22 cellular contexts compared by ENCODE assay signal in genomic region chr1:64263856-64264255, GRCh38.
DNase-seq lines count a peak whose midpoint lies in the region; ATAC-seq, FAIRE-seq and TF ChIP-seq lines count a peak whose summit lies in the region.
"Had no signal": no experiment of that assay in that cellular context is flagged by ENCODE, and none has a peak within 500 bp of the region (broad histone marks: within the 10 kb centered on the region; RNA-seq: fewer than 3 reads in every experiment).

No MANE protein-coding gene starts in this region.

- H3K9ac ChIP-seq in HCT116 (ENCODE audit: low read length), result no peak overlapping the region
- H3K9ac ChIP-seq in keratinocyte (ENCODE audit: control insufficient read depth, extremely low read depth, insufficient read depth, low read length), result no peak overlapping the region
- H3K9ac ChIP-seq: BLaER1 had no signal

- H3K9me2 ChIP-seq in HCT116 (ENCODE audit: insufficient read depth), result no peaks in the 10 kb centered on the region

- H3K9me3 ChIP-seq in HCT116 (ENCODE audit: control insufficient read depth in 1 of 2, insufficient read depth in 1 of 2, low read depth in 1 of 2, low read length in 2 of 2) (no peaks in the 10 kb centered on the region), keratinocyte (ENCODE audit: control insufficient read depth, low read depth, low read length) (no peaks in the 10 kb centered on the region)
- H3K9me3 ChIP-seq: BLaER1 had no signal

- H3K4me2 ChIP-seq in HCT116 (ENCODE audit: low read length), result peak overlapping the region; percentile 31
- peak overlapping the region; percentile 64 for H3K4me2 ChIP-seq in keratinocyte (ENCODE audit: control insufficient read depth, extremely low read depth, insufficient read depth, low read depth, low read length)
- H3K4me2 ChIP-seq: BLaER1, PC-9 had no signal

- CTCF ChIA-PET in HCT116 (lab: Charles Lee), result no interaction called here

- H2AFZ ChIP-seq in HCT116 (ENCODE audit: low read depth, low read length, poor library complexity, severe bottlenecking) (peak overlapping the region; percentile 24), keratinocyte (ENCODE audit: control insufficient read depth, low read length) (no peak overlapping the region)
- H2AFZ ChIP-seq: PC-9 had no signal

- in situ Hi-C loops in KBM-7 (cut with MboI; ENCODE audit: low pct_unique_long_range_greater_than_20kb, low sequenced_read_pairs), result loop anchor here (25.0 kb wide), 1 partner anchor 573 kb away; no protein-coding TSS in a partner anchor

- dilution Hi-C loops in keratinocyte (cut with MboI; ENCODE audit: extremely low pct_ligation_motif_present, low sequenced_read_pairs), result no loop called here

- WGBS in lower leg skin, 2 donors, result 10 to 44% methylated on average over 2 of the region's 2 CpGs

- no peak for TF ChIP-seq CTCF in HCT116 (IDR thresholded peaks at IDR 0.05 in 2 of 3, conservative IDR thresholded peaks at IDR 0.05 in 1 of 3; ENCODE audit: borderline replicate concordance in 1 of 3, insufficient read depth in 1 of 3, low read depth in 2 of 3, low read length in 2 of 3)
- TF ChIP-seq CTCF in keratinocyte (optimal IDR thresholded peaks at IDR 0.05 in 1 of 3, IDR thresholded peaks at IDR 0.05 in 1 of 3, conservative IDR thresholded peaks at IDR 0.05 in 1 of 3; ENCODE audit: extremely low read depth in 1 of 3, insufficient read depth in 2 of 3, low read length in 3 of 3), result no peak
- TF ChIP-seq CTCF in lower leg skin (IDR thresholded peaks at IDR 0.05), result no peak

- POLR2A ChIA-PET in HCT116 (lab: Charles Lee), result no interaction called here

- peaks cover 6 to 12% of the 10 kb centered on the region in 2 experiments; a peak in 3 of 4 replicates for H3K4me1 ChIP-seq in HCT116 (ENCODE audit: control insufficient read depth in 1 of 2, insufficient read depth in 2 of 2, low read length in 2 of 2)
- H3K4me1 ChIP-seq in keratinocyte (ENCODE audit: control insufficient read depth, extremely low read depth, insufficient read depth, low read length), result peaks cover 17% of the 10 kb centered on the region
- H3K4me1 ChIP-seq: BLaER1 had no signal

- H3K27me3 ChIP-seq in HCT116 (ENCODE audit: insufficient read depth, low read length) (no peaks in the 10 kb centered on the region), keratinocyte (ENCODE audit: control insufficient read depth, extremely low read depth, insufficient read depth, low read length) (no peaks in the 10 kb centered on the region)
- H3K27me3 ChIP-seq: BLaER1 had no signal

- FAIRE-seq in keratinocyte (lab: Jason Lieb, UNC), result no peak
- FAIRE-seq: A204.1, D721Med, GM18507, HTR-8/SVneo had no signal

- no peaks in the 10 kb centered on the region for H3K9me1 ChIP-seq in keratinocyte (ENCODE audit: control insufficient read depth, extremely low read depth, insufficient read depth, low read length)

- intact Hi-C loops in HCT116 (cut with micrococcal nuclease) (no loop called here), lower leg skin (cut with DNase I; ENCODE audit: low total_unique reads) (loop anchor here (10.0 kb wide), 1 partner anchor 571 kb away; no protein-coding TSS in a partner anchor)

- H3K27ac ChIP-seq in HCT116 (ENCODE audit: low read depth, low read length), result no peak overlapping the region
- peak overlapping the region; percentile 62 for H3K27ac ChIP-seq in epithelial cell of prostate
- H3K27ac ChIP-seq in keratinocyte (ENCODE audit: control insufficient read depth, insufficient read depth, low read length), result peak overlapping the region; percentile 48
- H3K27ac ChIP-seq: BLaER1, PC-9 had no signal

- RAD21 ChIA-PET in HCT116 (lab: Charles Lee; ENCODE audit: low non-redundant PET in 1 of 2, low total read pairs in 2 of 2, uncharacterized antibody in 2 of 2, unreplicated experiment in 2 of 2), result no interaction called here

- H3K79me2 ChIP-seq in HCT116 (ENCODE audit: insufficient read depth, low read length), result no peaks in the 10 kb centered on the region
- H3K79me2 ChIP-seq in keratinocyte (ENCODE audit: control insufficient read depth, insufficient read depth, low read length), result no peaks in the 10 kb centered on the region

- no peak for TF ChIP-seq RAD21 in HCT116 (IDR thresholded peaks at IDR 0.05; ENCODE audit: low read depth)

- TF ChIP-seq POLR2A in HCT116 (IDR thresholded peaks at IDR 0.05; ENCODE audit: borderline replicate concordance, extremely low read depth, insufficient read depth, insufficient read length), result no peak
- no peak for TF ChIP-seq POLR2A in lower leg skin (IDR thresholded peaks at IDR 0.05)

- H4K20me1 ChIP-seq in HCT116 (ENCODE audit: insufficient read depth) (no peaks in the 10 kb centered on the region), keratinocyte (ENCODE audit: control insufficient read depth, extremely low read depth, insufficient read depth, low read length) (no peaks in the 10 kb centered on the region)
- H4K20me1 ChIP-seq: BLaER1 had no signal

- H3K4me3 ChIP-seq in HCT116 (replicated peaks in 1 of 2; ENCODE audit: low read depth in 1 of 2, low read length in 2 of 2), result no peak overlapping the region
- peak overlapping the region in 1 of 3 experiments; percentile 25 for H3K4me3 ChIP-seq in keratinocyte (ENCODE audit: control insufficient read depth in 2 of 3, extremely low read depth in 1 of 3, insufficient read depth in 2 of 3, low read depth in 1 of 3, low read length in 3 of 3)
- H3K4me3 ChIP-seq in lower leg skin (ENCODE audit: low read depth, poor library complexity, severe bottlenecking), result no peak overlapping the region
- H3K4me3 ChIP-seq: BLaER1, PC-9 had no signal

- ATAC-seq in HCT116, result peak; percentile 25; the same call in 1 of the 2 replicates

- no peaks in the 10 kb centered on the region for H3K36me3 ChIP-seq in HCT116 (ENCODE audit: control insufficient read depth in 1 of 2, insufficient read depth in 2 of 2, low read length in 2 of 2)
- H3K36me3 ChIP-seq in keratinocyte (ENCODE audit: control insufficient read depth in 2 of 2, extremely low read depth in 1 of 2, insufficient read depth in 2 of 2, low read length in 2 of 2), result no peaks in the 10 kb centered on the region
- H3K36me3 ChIP-seq: BLaER1 had no signal

- no TSS peak for BruUV-seq in HCT116 (replicated peaks; lab: Mats Ljungman, UMichigan)

- no peak for DNase-seq in HCT116 (ENCODE audit: low read depth, low spot score)
- DNase-seq in amniotic epithelial cell (ENCODE audit: low read depth), result peak; percentile 42
- no peak for DNase-seq in epithelial cell of prostate (ENCODE audit: low read depth, low spot score)
- DNase-seq in keratinocyte (ENCODE audit: low read depth, low spot score), result no peak
- no peak for DNase-seq in NCI-H774 (lab: John Stamatoyannopoulos, UW)
- no peak for DNase-seq in KBM-7
- no peak for DNase-seq in lower leg skin (ENCODE audit: low spot score in 2 of 2)
- DNase-seq in stimulated activated CD4-positive, alpha-beta T cell treated with anti-CD3 and anti-CD28 coated beads, Interleukin-1b, Interleukin-23, amount 100 ng/mL, for 48 hours, result no peak
- DNase-seq: CD4-positive, CD25-positive, alpha-beta regulatory T cell; H7; KG1; MM.1S; NCI-H2029; NCI-H446 treated with DMSO at 0.1 percent for 48 hours; NCI-H526; SHP77 had no signal

TF ChIP-seq in HCT116, 20 proteins besides CTCF, POLR2A, EP300 and RAD21:
- no peak for TF ChIP-seq SRF (IDR thresholded peaks at IDR 0.05; ENCODE audit: low read depth)
- no peak for TF ChIP-seq MAX (IDR thresholded peaks at IDR 0.05)
- TF ChIP-seq JUND (IDR thresholded peaks at IDR 0.05), result no peak
- no peak for TF ChIP-seq ATF3 (IDR thresholded peaks at IDR 0.05)
- no peak for TF ChIP-seq SIN3A (IDR thresholded peaks at IDR 0.05; ENCODE audit: low read depth)
- no peak for TF ChIP-seq FOSL1 (IDR thresholded peaks at IDR 0.05; ENCODE audit: low read depth)
